Comparison of ENCODE assay signal across 24 cellular contexts in genomic region chrX:73758253-73758652, GRCh38.
DNase-seq lines count a peak whose midpoint lies in the region; ATAC-seq and TF ChIP-seq lines count a peak whose summit lies in the region.
"Had no signal": no experiment of that assay in that cellular context is flagged by ENCODE, and none has a peak within 500 bp of the region (broad histone marks: within the 10 kb centered on the region; RNA-seq: fewer than 3 reads in every experiment).

No MANE protein-coding gene starts in this region.

- H3K27me3 Mint-ChIP-seq in activated CD4-positive, alpha-beta T cell treated with anti-CD3 and anti-CD28 coated beads, Interleukin-2, amount 10 ng/mL, durations not matched to agents 24 days and 14 days: no peaks in the 10 kb centered on the region
- H3K27me3 Mint-ChIP-seq in osteocyte (ENCODE audit: unreplicated experiment): no peaks in the 10 kb centered on the region

- DNase-seq in M059J (ENCODE audit: low read depth) (peak; percentile 51), CD1c-positive myeloid dendritic cell (ENCODE audit: extremely low spot score) (no peak), osteocyte (ENCODE audit: extremely low spot score, unreplicated experiment) (no peak)
- no peak for DNase-seq in activated CD4-positive, alpha-beta T cell treated with anti-CD3 and anti-CD28 coated beads, Interleukin-2, amount 10 ng/mL, durations not matched to agents 24 days and 14 days
- DNase-seq: brain microvascular endothelial cell; colonic mucosa; H7; head of caudate nucleus; immature natural killer cell; IMR-90; MV-4-11; NCI-H2029 treated with DMSO at 0.1 percent for 48 hours; NCI-H510A; SK-N-SH; small intestine; stimulated activated CD4-positive, alpha-beta T cell treated with anti-CD3 and anti-CD28 coated beads, Interleukin-4, amount 100 ng/mL, for 1 hour; upper lobe of right lung had no signal

- no peaks in the 10 kb centered on the region for H3K9me3 Mint-ChIP-seq in activated CD4-positive, alpha-beta T cell treated with anti-CD3 and anti-CD28 coated beads, Interleukin-2, amount 10 ng/mL, durations not matched to agents 24 days and 14 days
- peaks cover 14% of the 10 kb centered on the region for H3K9me3 Mint-ChIP-seq in osteocyte (ENCODE audit: unreplicated experiment)
- H3K9me3 Mint-ChIP-seq: activated T-helper 1 cell treated with anti-CD3 and anti-CD28 coated beads, Interleukin-12 subunit alpha, Interleukin-12 subunit beta, Interleukin-2, Interleukin-4 antibody, amounts not matched to agents 30 ng/mL and 10 ng/mL and 1 ng/mL, durations not matched to agents 14 hours and 24 hours and 36 hours; immature natural killer cell; T-helper 2 cell treated with Interferon-gamma antibody and Interleukin-4, amounts not matched to agents 5 μg/mL and 100 μg/mL, for 36 hours had no signal

- no peaks in the 10 kb centered on the region for H3K36me3 Mint-ChIP-seq in activated CD4-positive, alpha-beta T cell treated with anti-CD3 and anti-CD28 coated beads, Interleukin-2, amount 10 ng/mL, durations not matched to agents 24 days and 14 days (ENCODE audit: low read depth)
- no peaks in the 10 kb centered on the region for H3K36me3 Mint-ChIP-seq in osteocyte (ENCODE audit: unreplicated experiment)
- H3K36me3 Mint-ChIP-seq: immature natural killer cell had no signal

- ATAC-seq in GM18861 (IDR thresholded peaks at IDR 0.05; ENCODE audit: unreplicated experiment) (peak; percentile 67), GM21367 (IDR thresholded peaks at IDR 0.05; ENCODE audit: unreplicated experiment) (peak; percentile 65), HG03039 (IDR thresholded peaks at IDR 0.05; ENCODE audit: unreplicated experiment) (peak; percentile 44), GM21515 (IDR thresholded peaks at IDR 0.05; ENCODE audit: unreplicated experiment) (no peak)
- ATAC-seq: upper lobe of right lung, WTC11 had no signal

- TF ChIP-seq CTCF in osteocyte (IDR thresholded peaks at IDR 0.05): no peak

- no peak overlapping the region for H3K4me3 Mint-ChIP-seq in activated CD4-positive, alpha-beta T cell treated with anti-CD3 and anti-CD28 coated beads, Interleukin-2, amount 10 ng/mL, durations not matched to agents 24 days and 14 days
- no peak overlapping the region for H3K4me3 Mint-ChIP-seq in osteocyte (ENCODE audit: unreplicated experiment)
- H3K4me3 Mint-ChIP-seq: activated T-helper 1 cell treated with anti-CD3 and anti-CD28 coated beads, Interleukin-12 subunit alpha, Interleukin-12 subunit beta, Interleukin-2, Interleukin-4 antibody, amounts not matched to agents 30 ng/mL and 10 ng/mL and 1 ng/mL, durations not matched to agents 14 hours and 24 hours and 36 hours; immature natural killer cell; T-helper 2 cell treated with Interferon-gamma antibody and Interleukin-4, amounts not matched to agents 5 μg/mL and 100 μg/mL, for 36 hours; WTC11 had no signal

- intact Hi-C loops in activated CD4-positive, alpha-beta T cell treated with anti-CD3 and anti-CD28 coated beads, Interleukin-2, amount 10 ng/mL, durations not matched to agents 24 days and 14 days (cut with micrococcal nuclease): no loop called here

- H3K27ac Mint-ChIP-seq in activated CD4-positive, alpha-beta T cell treated with anti-CD3 and anti-CD28 coated beads, Interleukin-2, amount 10 ng/mL, durations not matched to agents 24 days and 14 days: no peak overlapping the region
- no peak overlapping the region for H3K27ac Mint-ChIP-seq in osteocyte (ENCODE audit: unreplicated experiment)
- H3K27ac Mint-ChIP-seq: activated T-helper 1 cell treated with anti-CD3 and anti-CD28 coated beads, Interleukin-12 subunit alpha, Interleukin-12 subunit beta, Interleukin-2, Interleukin-4 antibody, amounts not matched to agents 30 ng/mL and 10 ng/mL and 1 ng/mL, durations not matched to agents 14 hours and 24 hours and 36 hours; immature natural killer cell; T-helper 2 cell treated with Interferon-gamma antibody and Interleukin-4, amounts not matched to agents 5 μg/mL and 100 μg/mL, for 36 hours; WTC11 had no signal

- no peaks in the 10 kb centered on the region for H3K4me1 Mint-ChIP-seq in activated CD4-positive, alpha-beta T cell treated with anti-CD3 and anti-CD28 coated beads, Interleukin-2, amount 10 ng/mL, durations not matched to agents 24 days and 14 days
- no peaks in the 10 kb centered on the region for H3K4me1 Mint-ChIP-seq in osteocyte (ENCODE audit: unreplicated experiment)
- H3K4me1 Mint-ChIP-seq: immature natural killer cell had no signal
